Comparison of ENCODE assay signal across 8 cellular contexts in the genomic region with DNA sequence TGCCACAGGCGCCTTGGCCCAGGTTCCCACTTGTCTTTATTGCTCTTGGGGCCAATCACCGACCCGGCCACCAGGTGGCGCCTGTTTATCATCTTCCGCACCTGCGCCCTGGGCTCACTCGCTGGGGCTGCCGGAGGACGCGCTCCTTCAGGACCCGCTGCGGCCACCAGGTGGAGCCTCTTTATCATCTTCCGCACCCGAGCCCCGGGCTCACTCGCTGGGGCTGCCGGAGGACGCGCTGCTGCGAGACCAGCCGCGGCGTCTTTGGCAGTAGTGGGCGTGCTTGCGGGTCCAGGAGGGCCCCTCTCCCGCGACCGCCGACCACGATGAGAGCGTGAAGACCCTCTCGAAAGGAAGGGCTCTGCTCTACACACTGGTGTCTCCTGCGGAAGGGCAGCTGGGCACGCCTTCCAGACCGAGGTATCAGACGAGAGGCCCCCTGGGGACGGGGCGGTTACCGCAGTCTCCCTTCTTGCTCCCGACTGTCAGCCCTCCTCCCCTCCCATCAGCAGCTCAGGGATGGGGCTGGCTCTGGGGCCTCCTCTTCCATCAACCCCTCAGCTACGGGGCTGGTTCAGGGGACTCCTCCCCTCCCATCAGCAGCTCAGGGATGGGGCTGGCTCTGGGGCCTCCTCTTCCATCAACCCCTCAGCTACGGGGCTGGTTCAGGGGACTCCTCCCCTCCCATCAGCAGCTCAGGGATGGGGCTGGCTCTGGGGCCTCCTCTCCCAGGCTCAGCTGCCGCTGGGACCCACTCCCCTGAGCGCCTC. TPM values are rescaled to one million over a fixed set of nuclear protein-coding genes. Genes with fewer than 3 reads are reported as not detected.
DNase-seq lines count a peak whose midpoint lies in the region; ATAC-seq, FAIRE-seq and TF ChIP-seq lines count a peak whose summit lies in the region.
"Not testable (repeated sequence)": the region's sequence is repeated elsewhere in the genome, so short reads cannot be mapped to it uniquely, and the experiment has no call there.

No MANE protein-coding gene starts in this region.

- H3K9ac ChIP-seq in trophoblast cell (ENCODE audit: low read length) = not testable (repeated sequence)

- H2AFZ ChIP-seq in trophoblast cell (ENCODE audit: insufficient read depth, low read length, poor library complexity) = peak overlapping the region; percentile 20

- not testable (repeated sequence) for H3K4me1 ChIP-seq in adrenal gland (replicated peaks in 1 of 2); left ventricle myocardium inferior; trophoblast cell (ENCODE audit: control insufficient read depth in 1 of 2, insufficient read depth in 2 of 2, low read length in 2 of 2); thyroid gland

- not testable (repeated sequence) for H3K23ac ChIP-seq in trophoblast cell (ENCODE audit: low read length)

- H2BK5ac ChIP-seq in trophoblast cell (ENCODE audit: low read depth, low read length, poor library complexity) = not testable (repeated sequence)

- not testable (repeated sequence) for H4K12ac ChIP-seq in trophoblast cell (ENCODE audit: low read depth, low read length)

- peak; percentile 100 for ATAC-seq in HG02571 (IDR thresholded peaks at IDR 0.05; ENCODE audit: unreplicated experiment)

- not testable (repeated sequence) for H3K79me1 ChIP-seq in trophoblast cell (ENCODE audit: low read length)

- H4K8ac ChIP-seq in trophoblast cell (ENCODE audit: low read depth, low read length) = not testable (repeated sequence)

- peak overlapping the region in 1 of 5 donors; percentile 7 for H3K27ac ChIP-seq in adrenal gland
- H3K27ac ChIP-seq in left ventricle myocardium inferior (replicated peaks); trophoblast cell (ENCODE audit: low read depth, low read length); thyroid gland: not testable (repeated sequence)

- H3K27me3 ChIP-seq in adrenal gland; trophoblast cell (ENCODE audit: insufficient read depth, low read length); thyroid gland: not testable (repeated sequence)
- H3K27me3 ChIP-seq in left ventricle myocardium inferior (ENCODE audit: low read depth) = peaks cover 19% of the 10 kb centered on the region

- TF ChIP-seq CTCF in LNCaP clone FGC (IDR thresholded peaks at IDR 0.05; ENCODE audit: control insufficient read depth, extremely low read depth, insufficient read depth) = peak; percentile 67
- peak in 4 of 6 experiments; percentile 37 to 85 (median 69) for TF ChIP-seq CTCF in adrenal gland (IDR thresholded peaks at IDR 0.05)
- peak; percentile 40 for TF ChIP-seq CTCF in left ventricle myocardium inferior (IDR thresholded peaks at IDR 0.05; ENCODE audit: borderline replicate concordance)
- peak; percentile 54 to 94 (median 74) for TF ChIP-seq CTCF in thyroid gland (IDR thresholded peaks at IDR 0.05)

- not testable (repeated sequence) for FAIRE-seq in GM12891 (lab: Jason Lieb, UNC)

- 5 to 23% (median 12%) methylated on average over 15 to 44 of the region's 44 CpGs for WGBS in adrenal gland, 4 donors
- no CpG with 5 or more reads among the region's 44 CpGs for WGBS in trophoblast cell (ENCODE audit: extremely low coverage, insufficient coverage, insufficient read length)
- WGBS in thyroid gland, 2 donors = 7 to 30% methylated on average over 35 of the region's 44 CpGs

- not testable (repeated sequence) for H3K9me3 ChIP-seq in adrenal gland (replicated peaks in 1 of 3); thyroid gland
- H3K9me3 ChIP-seq in left ventricle myocardium inferior (replicated peaks) (peaks cover 15% of the 10 kb centered on the region), trophoblast cell (ENCODE audit: insufficient read depth, low read depth, low read length) (peaks cover 11% of the 10 kb centered on the region)

- not testable (repeated sequence) for H3K4ac ChIP-seq in trophoblast cell (ENCODE audit: low read depth, low read length)

- H3K14ac ChIP-seq in trophoblast cell (ENCODE audit: low read length) = not testable (repeated sequence)

- not testable (repeated sequence) for H3K18ac ChIP-seq in trophoblast cell (ENCODE audit: low read length)

- H4K91ac ChIP-seq in trophoblast cell (ENCODE audit: low read depth, low read length) = not testable (repeated sequence)

- H3K4me2 ChIP-seq in trophoblast cell (ENCODE audit: low read length) = peak overlapping the region; percentile 84

- not testable (repeated sequence) for H2BK12ac ChIP-seq in trophoblast cell (ENCODE audit: low read length)

- intact Hi-C loops in adrenal gland (cut with DNase I); left ventricle myocardium inferior (cut with micrococcal nuclease); thyroid gland (cut with DNase I): not testable (repeated sequence)

- H3K4me3 ChIP-seq in LNCaP clone FGC (ENCODE audit: low read depth, low read length) (peak overlapping the region; percentile 34; the same call in 1 of the 2 replicates), adrenal gland (peak overlapping the region in 1 of 4 donors; percentile 59), left ventricle myocardium inferior (peak overlapping the region; percentile 25), trophoblast cell (ENCODE audit: low read depth, low read length) (peak overlapping the region; percentile 75), thyroid gland (replicated peaks in 1 of 3) (peak overlapping the region in 2 of 3 donors; percentile 30)

- H3K36me3 ChIP-seq in adrenal gland (replicated peaks in 1 of 2); left ventricle myocardium inferior; trophoblast cell (ENCODE audit: control insufficient read depth in 1 of 2, insufficient read depth in 2 of 2, low read length in 2 of 2); thyroid gland: not testable (repeated sequence)

- not testable (repeated sequence) for H2BK120ac ChIP-seq in trophoblast cell (ENCODE audit: insufficient read depth, low read length, poor library complexity)

- H2AK5ac ChIP-seq in trophoblast cell (ENCODE audit: low read length) = not testable (repeated sequence)

- DNase-seq in GM12891 (ENCODE audit: insufficient read length, low spot score) (peak; percentile 22), LNCaP clone FGC (ENCODE audit: low read depth) (peak; percentile 22), T-helper 9 cell (peak; percentile 57), adrenal gland (peak; percentile 39 to 94 (median 62)), left ventricle myocardium inferior (peak; percentile 49), trophoblast cell (peak; percentile 87 to 91), thyroid gland (peak; percentile 75 to 87)

- not testable (repeated sequence) for TF ChIP-seq POLR2A in GM12891 (IDR thresholded peaks at IDR 0.05; ENCODE audit: low read depth, low read length); adrenal gland (IDR thresholded peaks at IDR 0.05); thyroid gland (IDR thresholded peaks at IDR 0.05)

- H3K79me2 ChIP-seq in trophoblast cell (ENCODE audit: control insufficient read depth, insufficient read depth, low read length, poor library complexity) = not testable (repeated sequence)

RNA-seq across cellular contexts. Expression of gene OR2L8, which starts 11.5 kb away (rescaled TPM):
- polyA plus RNA-seq in GM12891 (2012; ENCODE audit: low read depth, missing spikeins) = not detected
- not detected for total RNA-seq in adrenal gland
- polyA plus RNA-seq in adrenal gland = not detected
- total RNA-seq in left ventricle myocardium inferior = not detected
- not detected in 2 replicates for polyA plus RNA-seq in trophoblast cell (2013)
- total RNA-seq in thyroid gland = 1 to 10 TPM in 1 of 4 donors, under 1 TPM in 1, not detected in 2; 0.68 to 1.0 TPM

RNA-seq across cellular contexts. Expression of gene OR2AJ1, which starts 12.5 kb away (rescaled TPM):
- not detected for polyA plus RNA-seq in GM12891 (2012; ENCODE audit: low read depth, missing spikeins)
- not detected for total RNA-seq in adrenal gland
- polyA plus RNA-seq in adrenal gland = not detected
- not detected for total RNA-seq in left ventricle myocardium inferior
- polyA plus RNA-seq in trophoblast cell (2013) = not detected in 2 replicates
- under 1 TPM in 2 of 4 donors, not detected in 2; 0.33 to 0.63 TPM for total RNA-seq in thyroid gland

RNA-seq across cellular contexts. Expression of gene OR2T8, which starts 17.1 kb away (rescaled TPM):
- polyA plus RNA-seq in GM12891 (2012; ENCODE audit: low read depth, missing spikeins) = not detected
- not detected for total RNA-seq in adrenal gland
- polyA plus RNA-seq in adrenal gland = not detected
- not detected for total RNA-seq in left ventricle myocardium inferior
- 0.10 and 0.18 TPM in 2 replicates for polyA plus RNA-seq in trophoblast cell (2013)
- total RNA-seq in thyroid gland = 1 to 10 TPM in 2 of 4 donors, under 1 TPM in 1, not detected in 1; 0.54 to 1.7 (median 1.2) TPM

RNA-seq across cellular contexts. Expression of gene OR2AK2, which starts 27.9 kb away (rescaled TPM):
- not detected for polyA plus RNA-seq in GM12891 (2012; ENCODE audit: low read depth, missing spikeins)
- not detected for total RNA-seq in adrenal gland
- not detected for polyA plus RNA-seq in adrenal gland
- not detected for total RNA-seq in left ventricle myocardium inferior
- polyA plus RNA-seq in trophoblast cell (2013) = not detected in 2 replicates
- under 1 TPM in 2 of 4 donors, not detected in 2; 0.63 to 0.67 TPM for total RNA-seq in thyroid gland

RNA-seq across cellular contexts. Expression of gene OR2W3, which starts 41.8 kb away (rescaled TPM):
- not detected for polyA plus RNA-seq in GM12891 (2012; ENCODE audit: low read depth, missing spikeins)
- total RNA-seq in adrenal gland (1 to 10 TPM in 2 of 8 donors, not detected in 6; 1.1 to 2.5 TPM), left ventricle myocardium inferior (not detected), thyroid gland (10 to 100 TPM in 1 of 4 donors, 1 to 10 TPM in 3; 2.8 to 25.8 (median 6.0) TPM)
- polyA plus RNA-seq in adrenal gland = under 1 TPM in 1 of 3 donors, not detected in 2; 0.20 TPM
- 3.8 and 4.9 TPM in 2 replicates for polyA plus RNA-seq in trophoblast cell (2013)

Comparison
In these comparisons a context has a peak if more than half of its experiments do, and no peak if none do; other contexts are left out.
1. DNase-seq: peak in every context shown above with its lines; median percentile 89 in trophoblast cell; 81 in thyroid gland; 62 in adrenal gland; 57 in T-helper 9 cell; 49 in left ventricle myocardium inferior; 22 in GM12891; 22 in LNCaP clone FGC.